Comparison of ENCODE assay signal across 8 cellular contexts in genomic region chr14:51652168-51653095, GRCh38. TPM values are rescaled to one million over a fixed set of nuclear protein-coding genes. Genes with fewer than 3 reads are reported as not detected.
DNase-seq lines count a peak whose midpoint lies in the region; ATAC-seq and TF ChIP-seq lines count a peak whose summit lies in the region.

No MANE protein-coding gene starts in this region.

- H3K4me1 ChIP-seq in endodermal cell (ENCODE audit: control insufficient read depth, insufficient read depth, low read length) (no peaks in the 10 kb centered on the region), mucosa of stomach (ENCODE audit: control insufficient read depth, insufficient read depth, low read length) (peaks cover 3% of the 10 kb centered on the region), suprapubic skin (peaks cover 51% of the 10 kb centered on the region)

- H3K27ac Mint-ChIP-seq in CD4-positive, alpha-beta T cell: peak overlapping the region; percentile 84
- peak overlapping the region; percentile 81 for H3K27ac Mint-ChIP-seq in endodermal cell

- no peaks in the 10 kb centered on the region for H3K9me3 Mint-ChIP-seq in CD4-positive, alpha-beta T cell
- H3K9me3 Mint-ChIP-seq in endodermal cell: no peaks in the 10 kb centered on the region

- H3K36me3 ChIP-seq in endodermal cell (ENCODE audit: control insufficient read depth, insufficient read depth, low read length) (peaks cover 3% of the 10 kb centered on the region), mucosa of stomach (ENCODE audit: control insufficient read depth, insufficient read depth, low read length) (no peaks in the 10 kb centered on the region), suprapubic skin (no peaks in the 10 kb centered on the region)

- POLR2A ChIA-PET in CD4-positive, alpha-beta T cell (lab: Charles Lee): interaction anchor here (0.6 to 2.3 kb wide), 6 partner anchors 10 to 1061 kb away, joined by 3 to 11 read pairs (median 4); partner anchors contain the start of gene GNG2

- DNase-seq in CD4-positive, alpha-beta T cell: peak in 7 of 10 experiments; percentile 0 to 46 (median 9)
- DNase-seq in T-helper 9 cell (peak; percentile 21), endodermal cell (peak; percentile 81), suprapubic skin (ENCODE audit: low spot score in 2 of 2) (peak in 1 of 2 donors; percentile 81), NCI-H1436 (lab: John Stamatoyannopoulos, UW) (no peak)

- H3K4me3 ChIP-seq in endodermal cell (ENCODE audit: low read length): peak overlapping the region; percentile 92
- peak overlapping the region; percentile 74 for H3K4me3 ChIP-seq in mucosa of stomach (ENCODE audit: low read length)
- peak overlapping the region; percentile 94 for H3K4me3 ChIP-seq in suprapubic skin

- intact Hi-C loops in CD4-positive, alpha-beta T cell (cut with DNase I, micrococcal nuclease): loop anchor here (5.0 to 10.0 kb wide), 8 partner anchors 132 to 1888 kb away; partner anchors contain the start of genes DMAC2L (in 1 of the 2), KLHDC2 (in 1 of the 2), L2HGDH (in 1 of the 2) and RTRAF (in 1 of the 2)

- peaks cover 20% of the 10 kb centered on the region for H3K4me1 Mint-ChIP-seq in CD4-positive, alpha-beta T cell (ENCODE audit: low read depth)
- H3K4me1 Mint-ChIP-seq in endodermal cell: peaks cover 24% of the 10 kb centered on the region

- TF ChIP-seq CTCF in CD4-positive, alpha-beta T cell (IDR thresholded peaks at IDR 0.05): no peak
- TF ChIP-seq CTCF in endodermal cell (conservative IDR thresholded peaks at IDR 0.05) (peak; percentile 13), suprapubic skin (IDR thresholded peaks at IDR 0.05) (no peak)

- CTCF ChIA-PET in CD4-positive, alpha-beta T cell (lab: Charles Lee): interaction anchor here (0.8 to 1.8 kb wide), 6 partner anchors 12 to 344 kb away, joined by 3 to 5 read pairs (median 4); no protein-coding TSS in a partner anchor

- H3K36me3 Mint-ChIP-seq in CD4-positive, alpha-beta T cell (ENCODE audit: low read depth): peaks cover 3% of the 10 kb centered on the region
- H3K36me3 Mint-ChIP-seq in endodermal cell (ENCODE audit: low read depth): no peaks in the 10 kb centered on the region

- H3K4me3 Mint-ChIP-seq in CD4-positive, alpha-beta T cell: peak overlapping the region; percentile 86
- H3K4me3 Mint-ChIP-seq in endodermal cell: peak overlapping the region; percentile 82

- peaks cover 27% of the 10 kb centered on the region for H3K27me3 ChIP-seq in CD4-positive, alpha-beta T cell (ENCODE audit: control insufficient read depth, insufficient read depth, low read length)
- no peaks in the 10 kb centered on the region for H3K27me3 ChIP-seq in endodermal cell (ENCODE audit: control insufficient read depth, insufficient read depth, low read length, poor library complexity, severe bottlenecking)
- H3K27me3 ChIP-seq in mucosa of stomach (ENCODE audit: control insufficient read depth, insufficient read depth, low read length): peaks cover 3% of the 10 kb centered on the region
- H3K27me3 ChIP-seq in suprapubic skin: no peaks in the 10 kb centered on the region

- H3K9ac ChIP-seq in endodermal cell (ENCODE audit: extremely low read depth, low read length, poor library complexity, severe bottlenecking): peak overlapping the region; percentile 62
- H3K9ac ChIP-seq in mucosa of stomach (ENCODE audit: low read length): peak overlapping the region; percentile 76

- H3K9me3 ChIP-seq in CD4-positive, alpha-beta T cell (ENCODE audit: control insufficient read depth, low read length): no peaks in the 10 kb centered on the region
- no peaks in the 10 kb centered on the region for H3K9me3 ChIP-seq in endodermal cell (ENCODE audit: control insufficient read depth, low read length)
- H3K9me3 ChIP-seq in mucosa of stomach (ENCODE audit: control insufficient read depth, low read length): no peaks in the 10 kb centered on the region
- H3K9me3 ChIP-seq in suprapubic skin: no peaks in the 10 kb centered on the region

- ATAC-seq in CD4-positive, alpha-beta T cell (ENCODE audit: poor library complexity): peak; percentile 44
- ATAC-seq in GM19395 (IDR thresholded peaks at IDR 0.05; ENCODE audit: unreplicated experiment) (peak; percentile 52), HG03460 (IDR thresholded peaks at IDR 0.05; ENCODE audit: unreplicated experiment) (peak; percentile 35)

- no peak for TF ChIP-seq POLR2A in suprapubic skin (IDR thresholded peaks at IDR 0.05)

- peak overlapping the region; percentile 61 for H3K27ac ChIP-seq in CD4-positive, alpha-beta T cell (ENCODE audit: low read depth, low read length)
- H3K27ac ChIP-seq in endodermal cell (ENCODE audit: low read depth, low read length) (peak overlapping the region; percentile 41), suprapubic skin (peak overlapping the region; percentile 98)

- H3K27me3 Mint-ChIP-seq in CD4-positive, alpha-beta T cell: peaks cover 25% of the 10 kb centered on the region
- H3K27me3 Mint-ChIP-seq in endodermal cell (ENCODE audit: insufficient read depth): no peaks in the 10 kb centered on the region

- WGBS in endodermal cell (ENCODE audit: insufficient coverage in 1 of 2, insufficient read length in 1 of 2), 2 experiments: 0 to 1% methylated on average over 19 to 75 of the region's 75 CpGs
- WGBS in suprapubic skin: under 1% methylated on average over 33 of the region's 75 CpGs

- TF ChIP-seq EP300 in suprapubic skin (IDR thresholded peaks at IDR 0.05): no peak

RNA-seq across cellular contexts. Expression of gene FRMD6, which starts 0.7 kb away (rescaled TPM):
- 1 to 10 TPM; 1.4 to 1.5 TPM for total RNA-seq in CD4-positive, alpha-beta T cell
- total RNA-seq in endodermal cell (10 to 100 TPM; 12.1 to 14.8 TPM), suprapubic skin (100 to 1,000 TPM in 2 of 4 donors, 10 to 100 TPM in 2; 88.3 to 165 (median 119) TPM)
- 13.0 TPM for polyA plus RNA-seq in endodermal cell (2013, experiment 1 of 2)
- polyA plus RNA-seq in endodermal cell (2013, experiment 2 of 2): 14.5 TPM

Comparison
In these comparisons a context has a peak if more than half of its experiments do, and no peak if none do; other contexts are left out.
1. H3K27ac ChIP-seq: peak in every context shown above with its lines; median percentile 98 in suprapubic skin; 61 in CD4-positive, alpha-beta T cell; 41 in endodermal cell.
2. RNA of gene FRMD6, which starts 0.7 kb away (total RNA-seq): 88.3 to 165 TPM in suprapubic skin; 12.1 to 14.8 TPM in endodermal cell and 1.4 to 1.5 TPM in CD4-positive, alpha-beta T cell; every median in the first group is over 4 times any median in the second.
3. Peak in every context shown above with its lines, with median percentiles within 50 percentile points of each other: ATAC-seq and H3K4me3 ChIP-seq.